Comparison of ENCODE assay signal across 11 cellular contexts in the genomic region with DNA sequence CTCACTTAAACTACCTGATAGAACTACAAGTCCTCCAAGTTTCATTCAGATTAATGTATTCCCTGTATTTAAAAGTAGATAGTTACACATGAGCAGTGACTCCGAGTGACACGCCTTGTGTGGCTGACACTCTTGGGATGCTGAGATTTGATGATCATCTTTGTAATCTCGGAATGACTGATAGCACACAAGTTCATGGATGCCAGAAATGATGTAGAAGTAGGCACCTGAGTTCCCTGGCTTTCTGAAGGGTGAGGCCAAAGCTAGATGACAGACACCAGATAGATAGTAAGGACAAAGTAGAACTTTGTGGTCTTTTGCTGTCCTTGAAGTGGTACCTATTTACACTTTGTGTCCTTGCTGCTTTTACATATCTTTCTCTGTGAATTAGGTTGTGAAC.
A peak's percentile ranks its signal among the peaks of the same experiment; 100 is the strongest.
DNase-seq lines count a peak whose midpoint lies in the region; ATAC-seq and TF ChIP-seq lines count a peak whose summit lies in the region.
"Had no signal": no experiment of that assay in that cellular context is flagged by ENCODE, and none has a peak within 500 bp of the region (broad histone marks: within the 10 kb centered on the region; RNA-seq: fewer than 3 reads in every experiment).

No MANE protein-coding gene starts in this region.

- ATAC-seq in GM18520 (IDR thresholded peaks at IDR 0.05; ENCODE audit: unreplicated experiment): peak; percentile 5
- peak; percentile 26 for ATAC-seq in GM21825 (IDR thresholded peaks at IDR 0.05; ENCODE audit: unreplicated experiment)

- H3K4me1 ChIP-seq in muscle layer of duodenum (ENCODE audit: control insufficient read depth in 1 of 2, insufficient read depth in 2 of 2, low read length in 2 of 2) (no peaks in the 10 kb centered on the region), transverse colon (peaks cover 0 to 19% (median 0%) of the 10 kb centered on the region in 4 donors)

- H3K4me3 ChIP-seq in muscle layer of duodenum (ENCODE audit: low read depth in 1 of 2, low read length in 2 of 2) (no peak overlapping the region), transverse colon (no peak overlapping the region)

- in situ Hi-C loops in transverse colon (cut with MboI; ENCODE audit: low pct_ligation_motif_present in 1 of 4, low pct_unique_long_range_greater_than_20kb in 1 of 4, low sequenced_read_pairs in 3 of 4): no loop called here

- TF ChIP-seq POLR2A in transverse colon (IDR thresholded peaks at IDR 0.05): no peak

- DNase-seq in NAMALWA (ENCODE audit: low spot score) (peak; percentile 1), substantia nigra (lab: John Stamatoyannopoulos, UW) (no peak), transverse colon (no peak)
- no peak for DNase-seq in activated effector memory CD4-positive, alpha-beta T cell treated with Interleukin-2 at 50 U/mL for 16 hours
- no peak for DNase-seq in activated CD8-positive, alpha-beta memory T cell treated with anti-CD3 and anti-CD28 coated beads for 24 hours
- DNase-seq: NCI-H524; stimulated activated CD4-positive, alpha-beta T cell treated with anti-CD3 and anti-CD28 coated beads, Interleukin-4, amount 100 ng/mL, for 24 hours had no signal

- no peak for TF ChIP-seq EP300 in transverse colon (IDR thresholded peaks at IDR 0.05; ENCODE audit: low read depth)

- TF ChIP-seq CTCF in transverse colon (IDR thresholded peaks at IDR 0.05): no peak

- 87 to 91% methylated on average over 3 of the region's 3 CpGs for WGBS in transverse colon (ENCODE audit: low coverage in 1 of 2), 2 donors

- H3K9me3 ChIP-seq in muscle layer of duodenum (ENCODE audit: control insufficient read depth in 1 of 2, low read length in 2 of 2) (no peaks in the 10 kb centered on the region), transverse colon (no peaks in the 10 kb centered on the region)

- peak overlapping the region; percentile 67 for H3K27ac ChIP-seq in muscle layer of duodenum (ENCODE audit: low read length)
- no peak overlapping the region for H3K27ac ChIP-seq in substantia nigra (ENCODE audit: low read depth, low read length, poor library complexity, severe bottlenecking)
- H3K27ac ChIP-seq in transverse colon: peak overlapping the region in 1 of 4 donors; percentile 69
- H3K27ac ChIP-seq: parathyroid adenoma had no signal

- H3K27me3 ChIP-seq in muscle layer of duodenum (ENCODE audit: low read depth, low read length) (no peaks in the 10 kb centered on the region), transverse colon (no peaks in the 10 kb centered on the region)

- no peaks in the 10 kb centered on the region for H3K36me3 ChIP-seq in muscle layer of duodenum (ENCODE audit: control insufficient read depth in 1 of 2, insufficient read depth in 2 of 2, low read length in 2 of 2)
- no peaks in the 10 kb centered on the region for H3K36me3 ChIP-seq in transverse colon

- intact Hi-C loops in transverse colon (cut with DNase I; ENCODE audit: low total_unique reads): no loop called here
